ENCODE assay signal across 32 cellular contexts in the genomic region with DNA sequence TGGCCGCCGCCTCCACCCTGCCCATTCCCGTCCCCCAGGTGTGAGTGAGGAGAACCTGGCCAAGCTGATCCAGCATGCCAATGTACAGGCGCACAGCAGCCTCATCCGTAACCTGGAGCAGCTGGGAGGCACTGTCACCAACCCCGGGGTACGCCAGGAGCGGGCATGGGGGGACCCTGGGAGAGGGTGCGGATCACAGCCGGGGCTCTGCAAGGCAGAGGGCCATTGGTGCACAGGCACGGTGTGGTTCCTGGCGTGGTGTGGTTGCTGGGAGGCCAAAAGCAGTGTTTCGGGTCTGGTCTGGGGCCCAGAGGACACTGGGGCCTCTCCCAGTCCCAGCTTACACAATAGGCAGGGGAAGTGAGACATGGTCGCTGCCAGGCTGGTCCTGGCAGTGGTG. TPM values are rescaled to one million over a fixed set of nuclear protein-coding genes. Genes with fewer than 3 reads are reported as not detected.
DNase-seq lines count a peak whose midpoint lies in the region; ATAC-seq and TF ChIP-seq lines count a peak whose summit lies in the region.
"Had no signal": no experiment of that assay in that cellular context is flagged by ENCODE, and none has a peak within 500 bp of the region (broad histone marks: within the 10 kb centered on the region; RNA-seq: fewer than 3 reads in every experiment).

No MANE protein-coding gene starts in this region.

- peak; percentile 24 for ATAC-seq in effector memory CD8-positive, alpha-beta T cell (replicated peaks)
- ATAC-seq: activated CD4-positive, alpha-beta T cell treated with anti-CD3 and anti-CD28 coated beads for 36 hours; activated T-cell treated with anti-CD3 and anti-CD28 coated beads, Interleukin-2, amount 50 U/mL, for 4 hours; gastrocnemius medialis; GM23338; T-helper 17 cell had no signal

- H3K9me3 ChIP-seq in H9 (ENCODE audit: control insufficient read depth, low read depth, low read length) (no peaks in the 10 kb centered on the region), NT2/D1 (ENCODE audit: insufficient read depth, low read length) (no peaks in the 10 kb centered on the region), thymus (ENCODE audit: control insufficient read depth) (peaks cover 1% of the 10 kb centered on the region)
- H3K9me3 ChIP-seq: breast epithelium, esophagus muscularis mucosa, gastrocnemius medialis, sigmoid colon, tibial artery had no signal

- peaks cover 0 to 8% of the 10 kb centered on the region in 2 experiments; a peak in 2 of 4 replicates for H3K4me1 Mint-ChIP-seq in H9
- peaks cover 1 to 4% of the 10 kb centered on the region in 2 donors for H3K4me1 Mint-ChIP-seq in effector memory CD8-positive, alpha-beta T cell (ENCODE audit: low read depth in 2 of 2)
- H3K4me1 Mint-ChIP-seq: activated CD4-positive, alpha-beta T cell treated with anti-CD3 and anti-CD28 coated beads for 36 hours; GM23338; nephron had no signal

- H3K4me1 ChIP-seq in H9 (ENCODE audit: insufficient read depth, low read length) (no peaks in the 10 kb centered on the region), NT2/D1 (ENCODE audit: insufficient read depth, insufficient read length) (peaks cover 4% of the 10 kb centered on the region), thymus (ENCODE audit: control insufficient read depth, insufficient read depth, low read length) (peaks cover 29% of the 10 kb centered on the region)
- H3K4me1 ChIP-seq: breast epithelium, esophagus muscularis mucosa, gastrocnemius medialis, sigmoid colon, tibial artery had no signal

- no peaks in the 10 kb centered on the region for H4K20me1 ChIP-seq in H9 (ENCODE audit: control insufficient read depth, insufficient read depth, insufficient read length)

- H2BK12ac ChIP-seq in H9 (ENCODE audit: insufficient read length, low read depth, low read length): no peak overlapping the region

- H3K27me3 ChIP-seq in H9 (ENCODE audit: insufficient read depth, low read length) (no peaks in the 10 kb centered on the region), NT2/D1 (ENCODE audit: insufficient read depth, insufficient read length) (peaks cover 2% of the 10 kb centered on the region), thymus (ENCODE audit: control insufficient read depth, insufficient read depth) (no peaks in the 10 kb centered on the region)
- H3K27me3 ChIP-seq: breast epithelium had no signal

- no peak overlapping the region for H4K8ac ChIP-seq in H9 (replicated peaks; ENCODE audit: insufficient read length, low read depth, low read length)

- H3K9ac ChIP-seq in H9 (ENCODE audit: extremely low read depth, insufficient read length, low read length) (no peak overlapping the region), NT2/D1 (ENCODE audit: insufficient read length, low read depth) (peak overlapping the region; percentile 50)

- DNase-seq in H9 (no peak), NT2/D1 (ENCODE audit: low read depth, low spot score) (no peak), hippocampal formation (lab: John Stamatoyannopoulos, UW) (no peak), germinal center (ENCODE audit: low spot score) (no peak), posterior cingulate gyrus (no peak), NCI-H2029 treated with DMSO at 0.1 percent for 48 hours (lab: John Stamatoyannopoulos, UW) (no peak)
- DNase-seq in effector memory CD8-positive, alpha-beta T cell: no peak
- DNase-seq: activated CD4-positive, alpha-beta T cell treated with anti-CD3 and anti-CD28 coated beads for 36 hours; activated naive CD4-positive, alpha-beta T cell treated with anti-CD3 and anti-CD28 coated beads for 36 hours; activated T-cell treated with anti-CD3 and anti-CD28 coated beads, Interleukin-2, amount 50 U/mL, for 4 hours; amniotic stem cell; CD4-positive, alpha-beta memory T cell; gastrocnemius medialis; KG1; NCI-H187 treated with DMSO at 0.1 percent for 48 hours; NCI-H69; OCI-M1; SHP77 treated with DMSO at 0.1 percent for 48 hours; sigmoid colon; stimulated activated naive CD8-positive, alpha-beta T cell treated with anti-CD3 and anti-CD28 coated beads, Interleukin-15, amount 100 ng/mL, for 72 hours; T-helper 17 cell; tibial artery had no signal

- H3K23me2 ChIP-seq in H9 (ENCODE audit: insufficient read length, low read depth, low read length, poor library complexity, severe bottlenecking): no peaks in the 10 kb centered on the region

- H4K91ac ChIP-seq in H9 (ENCODE audit: insufficient read length, low read depth, low read length): no peak overlapping the region

- H2BK20ac ChIP-seq in H9 (ENCODE audit: low read depth, low read length, poor library complexity, severe bottlenecking): no peak overlapping the region

- H3K27ac Mint-ChIP-seq in H9: no peak overlapping the region
- no peak overlapping the region for H3K27ac Mint-ChIP-seq in effector memory CD8-positive, alpha-beta T cell
- H3K27ac Mint-ChIP-seq: activated CD4-positive, alpha-beta T cell treated with anti-CD3 and anti-CD28 coated beads for 36 hours; activated naive CD4-positive, alpha-beta T cell treated with anti-CD3 and anti-CD28 coated beads for 36 hours; CD4-positive, alpha-beta memory T cell; GM23338; nephron; T-helper 17 cell had no signal

- H3K4me3 ChIP-seq in NT2/D1 (ENCODE audit: insufficient read length, low read depth) (no peak overlapping the region), thymus (ENCODE audit: low read length) (no peak overlapping the region)
- H3K4me3 ChIP-seq: breast epithelium, esophagus muscularis mucosa, gastrocnemius medialis, GM23338, sigmoid colon, tibial artery had no signal

- intact Hi-C loops in posterior cingulate gyrus (cut with DNase I): no loop called here

- no peak overlapping the region for H3K23ac ChIP-seq in H9 (ENCODE audit: insufficient read length, low read depth, low read length)

- H2BK15ac ChIP-seq in H9 (ENCODE audit: low read depth, low read length): peak overlapping the region; percentile 27; the same call in 1 of the 2 replicates

- H3K27me3 Mint-ChIP-seq in H9 (ENCODE audit: low read depth): peaks cover 7% of the 10 kb centered on the region
- H3K27me3 Mint-ChIP-seq in effector memory CD8-positive, alpha-beta T cell: no peaks in the 10 kb centered on the region
- H3K27me3 Mint-ChIP-seq: activated CD4-positive, alpha-beta T cell treated with anti-CD3 and anti-CD28 coated beads for 36 hours; CD4-positive, alpha-beta memory T cell; stimulated activated naive CD8-positive, alpha-beta T cell treated with anti-CD3 and anti-CD28 coated beads, Interleukin-15, amount 100 ng/mL, for 72 hours; T-helper 17 cell had no signal

- H3K4me2 ChIP-seq in H9 (ENCODE audit: insufficient read depth, insufficient read length, low read length): no peak overlapping the region
- H3K4me2 ChIP-seq: GM23338 had no signal

- peaks cover 2 to 18% (median 11%) of the 10 kb centered on the region in 3 experiments for H3K36me3 Mint-ChIP-seq in H9 (ENCODE audit: insufficient read depth in 1 of 3, low read depth in 3 of 3)
- peaks cover 15% of the 10 kb centered on the region for H3K36me3 Mint-ChIP-seq in effector memory CD8-positive, alpha-beta T cell (ENCODE audit: insufficient read depth)

- no peak overlapping the region for H4K5ac ChIP-seq in H9 (ENCODE audit: insufficient read length, low read depth, low read length)

- peaks cover 35% of the 10 kb centered on the region for H3K36me3 ChIP-seq in NT2/D1 (ENCODE audit: insufficient read depth, insufficient read length, low read length)
- peaks cover 60% of the 10 kb centered on the region for H3K36me3 ChIP-seq in thymus (ENCODE audit: control insufficient read depth, insufficient read depth)
- H3K36me3 ChIP-seq: breast epithelium, esophagus muscularis mucosa, gastrocnemius medialis, sigmoid colon had no signal

- no peak overlapping the region for H3K4me3 Mint-ChIP-seq in H9
- no peak overlapping the region for H3K4me3 Mint-ChIP-seq in effector memory CD8-positive, alpha-beta T cell
- H3K4me3 Mint-ChIP-seq: activated CD4-positive, alpha-beta T cell treated with anti-CD3 and anti-CD28 coated beads for 36 hours; activated naive CD4-positive, alpha-beta T cell treated with anti-CD3 and anti-CD28 coated beads for 36 hours; activated T-cell treated with anti-CD3 and anti-CD28 coated beads, Interleukin-2, amount 50 U/mL, for 4 hours; CD4-positive, alpha-beta memory T cell; GM23338; nephron; stimulated activated naive CD8-positive, alpha-beta T cell treated with anti-CD3 and anti-CD28 coated beads, Interleukin-15, amount 100 ng/mL, for 72 hours; T-helper 17 cell had no signal

- no peaks in the 10 kb centered on the region for H3K79me2 ChIP-seq in H9 (ENCODE audit: insufficient read depth, low read length)

- H3K79me1 ChIP-seq in H9 (ENCODE audit: insufficient read depth, low read depth, low read length, poor library complexity, severe bottlenecking): no peaks in the 10 kb centered on the region

- no peak overlapping the region for H2AFZ ChIP-seq in H9 (ENCODE audit: low read length)
- H2AFZ ChIP-seq: GM23338 had no signal

- no peaks in the 10 kb centered on the region; a peak in 1 of 5 replicates for H3K9me3 Mint-ChIP-seq in H9
- no peaks in the 10 kb centered on the region for H3K9me3 Mint-ChIP-seq in effector memory CD8-positive, alpha-beta T cell
- H3K9me3 Mint-ChIP-seq: activated T-cell treated with anti-CD3 and anti-CD28 coated beads, Interleukin-2, amount 50 U/mL, for 4 hours; CD4-positive, alpha-beta memory T cell; GM23338; nephron had no signal

- H3K14ac ChIP-seq in H9 (ENCODE audit: insufficient read depth, low read length): no peak overlapping the region; the same call in 1 of the 2 replicates

- H2AK5ac ChIP-seq in H9 (ENCODE audit: insufficient read length, low read length): no peak overlapping the region

- H2BK5ac ChIP-seq in H9 (ENCODE audit: insufficient read length, low read length): no peak overlapping the region

- no peak overlapping the region for H3K18ac ChIP-seq in H9 (ENCODE audit: insufficient read length, low read depth, low read length)

- no peak overlapping the region for H3K4ac ChIP-seq in H9 (ENCODE audit: low read depth, low read length)

- H3T11ph ChIP-seq in H9 (ENCODE audit: low read length): no peak overlapping the region

- TF ChIP-seq CTCF in H9 (conservative IDR thresholded peaks at IDR 0.05): no peak

- H3K27ac ChIP-seq in H9 (ENCODE audit: insufficient read length, low read depth, low read length) (no peak overlapping the region), thymus (ENCODE audit: low read depth) (peak overlapping the region; percentile 56)
- H3K27ac ChIP-seq: breast epithelium, esophagus muscularis mucosa, gastrocnemius medialis, sigmoid colon, tibial artery had no signal

- no peak overlapping the region for H2BK120ac ChIP-seq in H9 (ENCODE audit: low read depth, low read length, poor library complexity, severe bottlenecking)

- no CpG with 5 or more reads among the region's 14 CpGs for WGBS in H9 (ENCODE audit: extremely low coverage, insufficient read length, low lambda C conversion rate)
- 96% methylated on average over 14 of the region's 14 CpGs for WGBS in thymus

- no peak overlapping the region for H3K56ac ChIP-seq in H9 (ENCODE audit: insufficient read length, low read depth, low read length)

RNA-seq across cellular contexts. Expression of gene STXBP2, which starts 8.2 kb away (rescaled TPM):
- 80.3 and 92.5 TPM in 2 replicates for total RNA-seq in H9 (2021)
- polyA plus RNA-seq in thymus: 140 TPM

RNA-seq across cellular contexts. Expression of gene PCP2, which starts 11.6 kb away (rescaled TPM):
- not detected in 2 replicates for total RNA-seq in H9 (2021)
- polyA plus RNA-seq in thymus: 9.4 TPM
- total RNA-seq: activated CD8-positive, alpha-beta memory T cell treated with anti-CD3 and anti-CD28 coated beads for 36 hours; esophagus muscularis mucosa; G401; gastrocnemius medialis; GM23338; HT-29; posterior vena cava; sigmoid colon had no signal
- polyA plus RNA-seq: GM23338 had no signal

RNA-seq across cellular contexts. Expression of gene PET100, which starts 15.6 kb away (rescaled TPM):
- 129 and 143 TPM in 2 replicates for total RNA-seq in H9 (2021)
- 216 TPM for polyA plus RNA-seq in thymus

RNA-seq across cellular contexts. Expression of gene XAB2, which starts 15.8 kb away (rescaled TPM):
- 48.0 and 50.6 TPM in 2 replicates for total RNA-seq in H9 (2021)
- polyA plus RNA-seq in thymus: 60.6 TPM

RNA-seq across cellular contexts. Expression of gene RETN, which starts 23.7 kb away (rescaled TPM):
- total RNA-seq in H9 (2021): not detected in 2 replicates
- 33.1 TPM for polyA plus RNA-seq in thymus
- total RNA-seq: activated CD4-positive, alpha-beta T cell treated with anti-CD3 and anti-CD28 coated beads for 36 hours; activated CD8-positive, alpha-beta memory T cell treated with anti-CD3 and anti-CD28 coated beads for 36 hours; activated naive CD4-positive, alpha-beta T cell treated with anti-CD3 and anti-CD28 coated beads for 36 hours; activated T-cell treated with anti-CD3 and anti-CD28 coated beads, Interleukin-2, amount 50 U/mL, for 4 hours; breast epithelium; CD4-positive, alpha-beta memory T cell; G401; GM23338; HT-29; lower leg skin; sigmoid colon; T-helper 17 cell had no signal
- polyA plus RNA-seq: GM23338 had no signal
